ENCODE assay signal across 1 cellular context in genomic region chr12:54004063-54004840, GRCh38.
TF ChIP-seq lines count a peak whose summit lies in the region.

No MANE protein-coding gene starts in this region.

TF ChIP-seq in GM23338, 12 proteins besides CTCF, POLR2A, EP300 and RAD21 (continued from another document):
- TF ChIP-seq ZNF462 (CRISPR knock-in tag; IDR thresholded peaks at IDR 0.05), result no peak
- TF ChIP-seq ZNF331 (CRISPR knock-in tag; IDR thresholded peaks at IDR 0.05; ENCODE audit: low read depth), result no peak
- TF ChIP-seq EZH2 (IDR thresholded peaks at IDR 0.05; ENCODE audit: low read depth, unreplicated experiment), result peak; percentile 94
